In the genomic region with DNA sequence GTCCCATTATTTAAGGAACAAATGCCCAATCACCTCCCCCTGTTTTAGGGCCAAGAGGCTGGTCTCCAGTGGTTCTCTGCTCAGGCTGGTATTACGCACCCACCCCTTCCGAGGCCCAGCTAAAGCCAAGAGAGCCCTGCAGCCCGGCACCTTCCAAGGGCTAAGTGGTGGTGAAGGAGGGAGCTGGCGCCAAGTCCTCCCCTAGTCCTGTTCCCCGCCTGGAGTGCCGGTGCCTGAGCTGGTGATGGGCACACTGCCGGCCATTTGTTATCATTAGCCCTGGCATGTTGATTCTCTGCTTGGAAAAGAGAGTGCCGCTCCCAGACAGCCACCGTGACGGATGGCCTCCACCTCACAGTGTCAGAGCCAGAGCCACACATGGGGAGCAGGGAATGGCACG, we compare ENCODE assay signal across 23 cellular contexts. TPM values are rescaled to one million over a fixed set of nuclear protein-coding genes. Genes with fewer than 3 reads are reported as not detected.
"Had no signal": no experiment of that assay in that cellular context is flagged by ENCODE, and none has a peak within 500 bp of the region (broad histone marks: within the 10 kb centered on the region; RNA-seq: fewer than 3 reads in every experiment).

No MANE protein-coding gene starts in this region.

- DNase-seq: activated CD4-positive, alpha-beta memory T cell treated with anti-CD3 and anti-CD28 coated beads, Interleukin-2, amount 10 ng/mL, durations not matched to agents 7 days and 5 days; activated CD4-positive, alpha-beta T cell treated with anti-CD3 and anti-CD28 coated beads for 1 hour; activated CD4-positive, alpha-beta T cell treated with anti-CD3 and anti-CD28 coated beads, Interleukin-2, amount 10 ng/mL, durations not matched to agents 7 days and 5 days; activated CD8-positive, alpha-beta memory T cell treated with anti-CD3 and anti-CD28 coated beads, Interleukin-2, amount 50 U/mL, for 48 hours; activated gamma-delta T cell; activated naive CD4-positive, alpha-beta T cell treated with anti-CD3 and anti-CD28 coated beads, Interleukin-2, amount 10 ng/mL, durations not matched to agents 7 days and 5 days; activated naive CD8-positive, alpha-beta T cell treated with anti-CD3 and anti-CD28 coated beads, Interleukin-2, amount 10 ng/mL, durations not matched to agents 7 days and 5 days; activated T-cell treated with anti-CD3 and anti-CD28 coated beads, Interleukin-2, amount 50 U/mL, for 24 hours; brain microvascular endothelial cell; effector CD4-positive, alpha-beta T cell; foreskin keratinocyte; kidney glomerular epithelial cell; mesenchymal stem cell; natural killer cell; right lobe of liver; stimulated activated CD4-positive, alpha-beta T cell treated with anti-CD3 and anti-CD28 coated beads, Interleukin-2, amount 100 ng/mL, for 48 hours; stimulated activated naive CD4-positive, alpha-beta T cell treated with Interleukin-2 at 50 U/mL for 16 hours; T-helper 2 cell; transverse colon had no signal

- H3K9me3 ChIP-seq: esophagus muscularis mucosa, neutrophil, right lobe of liver, transverse colon had no signal

- H3K27me3 Mint-ChIP-seq: activated CD4-positive, alpha-beta memory T cell treated with anti-CD3 and anti-CD28 coated beads, Interleukin-2, amount 10 ng/mL, durations not matched to agents 7 days and 5 days; activated CD4-positive, alpha-beta T cell treated with anti-CD3 and anti-CD28 coated beads, Interleukin-2, amount 10 ng/mL, durations not matched to agents 7 days and 5 days; activated naive CD4-positive, alpha-beta T cell treated with anti-CD3 and anti-CD28 coated beads, Interleukin-2, amount 10 ng/mL, durations not matched to agents 7 days and 5 days; activated naive CD8-positive, alpha-beta T cell treated with anti-CD3 and anti-CD28 coated beads, Interleukin-2, amount 10 ng/mL, durations not matched to agents 7 days and 5 days; activated T-cell treated with anti-CD3 and anti-CD28 coated beads, Interleukin-2, amount 50 U/mL, for 24 hours; dendritic cell treated with granulocyte-macrophage colony-stimulating factor and Interleukin-4, amounts not matched to agents 40 ng/mL and 50 ng/mL, for 4 days had no signal

- H3K27me3 ChIP-seq: brain microvascular endothelial cell, esophagus muscularis mucosa, foreskin keratinocyte, neutrophil, right lobe of liver, transverse colon had no signal

- H3K9me3 Mint-ChIP-seq: activated CD4-positive, alpha-beta memory T cell treated with anti-CD3 and anti-CD28 coated beads, Interleukin-2, amount 10 ng/mL, durations not matched to agents 7 days and 5 days; activated CD4-positive, alpha-beta T cell treated with anti-CD3 and anti-CD28 coated beads, Interleukin-2, amount 10 ng/mL, durations not matched to agents 7 days and 5 days; activated naive CD4-positive, alpha-beta T cell treated with anti-CD3 and anti-CD28 coated beads, Interleukin-2, amount 10 ng/mL, durations not matched to agents 7 days and 5 days; activated naive CD8-positive, alpha-beta T cell treated with anti-CD3 and anti-CD28 coated beads, Interleukin-2, amount 10 ng/mL, durations not matched to agents 7 days and 5 days; activated T-cell treated with anti-CD3 and anti-CD28 coated beads, Interleukin-2, amount 50 U/mL, for 24 hours; dendritic cell treated with granulocyte-macrophage colony-stimulating factor and Interleukin-4, amounts not matched to agents 40 ng/mL and 50 ng/mL, for 4 days; natural killer cell; WTC11 had no signal

- ATAC-seq: foreskin keratinocyte, natural killer cell, right lobe of liver, WTC11 had no signal

- H3K4me3 Mint-ChIP-seq: activated CD4-positive, alpha-beta memory T cell treated with anti-CD3 and anti-CD28 coated beads, Interleukin-2, amount 10 ng/mL, durations not matched to agents 7 days and 5 days; activated CD4-positive, alpha-beta T cell treated with anti-CD3 and anti-CD28 coated beads, Interleukin-2, amount 10 ng/mL, durations not matched to agents 7 days and 5 days; activated naive CD4-positive, alpha-beta T cell treated with anti-CD3 and anti-CD28 coated beads, Interleukin-2, amount 10 ng/mL, durations not matched to agents 7 days and 5 days; activated naive CD8-positive, alpha-beta T cell treated with anti-CD3 and anti-CD28 coated beads, Interleukin-2, amount 10 ng/mL, durations not matched to agents 7 days and 5 days; activated T-cell treated with anti-CD3 and anti-CD28 coated beads, Interleukin-2, amount 50 U/mL, for 24 hours; dendritic cell treated with granulocyte-macrophage colony-stimulating factor and Interleukin-4, amounts not matched to agents 40 ng/mL and 50 ng/mL, for 4 days; natural killer cell; WTC11 had no signal

- H3K4me1 Mint-ChIP-seq: activated CD4-positive, alpha-beta memory T cell treated with anti-CD3 and anti-CD28 coated beads, Interleukin-2, amount 10 ng/mL, durations not matched to agents 7 days and 5 days; activated CD4-positive, alpha-beta T cell treated with anti-CD3 and anti-CD28 coated beads, Interleukin-2, amount 10 ng/mL, durations not matched to agents 7 days and 5 days; activated naive CD4-positive, alpha-beta T cell treated with anti-CD3 and anti-CD28 coated beads, Interleukin-2, amount 10 ng/mL, durations not matched to agents 7 days and 5 days; activated naive CD8-positive, alpha-beta T cell treated with anti-CD3 and anti-CD28 coated beads, Interleukin-2, amount 10 ng/mL, durations not matched to agents 7 days and 5 days; WTC11 had no signal

- H3K27ac Mint-ChIP-seq: activated CD4-positive, alpha-beta memory T cell treated with anti-CD3 and anti-CD28 coated beads, Interleukin-2, amount 10 ng/mL, durations not matched to agents 7 days and 5 days; activated CD4-positive, alpha-beta T cell treated with anti-CD3 and anti-CD28 coated beads, Interleukin-2, amount 10 ng/mL, durations not matched to agents 7 days and 5 days; activated naive CD4-positive, alpha-beta T cell treated with anti-CD3 and anti-CD28 coated beads, Interleukin-2, amount 10 ng/mL, durations not matched to agents 7 days and 5 days; activated naive CD8-positive, alpha-beta T cell treated with anti-CD3 and anti-CD28 coated beads, Interleukin-2, amount 10 ng/mL, durations not matched to agents 7 days and 5 days; activated T-cell treated with anti-CD3 and anti-CD28 coated beads, Interleukin-2, amount 50 U/mL, for 24 hours; dendritic cell treated with granulocyte-macrophage colony-stimulating factor and Interleukin-4, amounts not matched to agents 40 ng/mL and 50 ng/mL, for 4 days; natural killer cell; WTC11 had no signal

- H3K36me3 ChIP-seq: right lobe of liver, transverse colon had no signal

- H3K4me3 ChIP-seq: esophagus muscularis mucosa, right lobe of liver, transverse colon had no signal

- H3K27ac ChIP-seq: brain microvascular endothelial cell, esophagus muscularis mucosa, foreskin keratinocyte, neutrophil, right lobe of liver, transverse colon had no signal

- H3K36me3 Mint-ChIP-seq: activated naive CD8-positive, alpha-beta T cell treated with anti-CD3 and anti-CD28 coated beads, Interleukin-2, amount 10 ng/mL, durations not matched to agents 7 days and 5 days; natural killer cell; WTC11 had no signal

- H3K4me1 ChIP-seq: foreskin keratinocyte, right lobe of liver, transverse colon had no signal

RNA-seq across cellular contexts. Expression of a gene that starts 31.9 kb away (rescaled TPM):
- total RNA-seq: foreskin keratinocyte, natural killer cell had no signal
- polyA plus RNA-seq: foreskin keratinocyte had no signal
